8 cellular contexts compared by ENCODE assay signal in genomic region chr21:17784604-17785402, GRCh38. TPM values are rescaled to one million over a fixed set of nuclear protein-coding genes. Genes with fewer than 3 reads are reported as not detected.
DNase-seq lines count a peak whose midpoint lies in the region; ATAC-seq and TF ChIP-seq lines count a peak whose summit lies in the region.

No MANE protein-coding gene starts in this region.

- TF ChIP-seq CTCF in omental fat pad (IDR thresholded peaks at IDR 0.05), result no peak

- in situ Hi-C loops in ACHN (cut with HindIII; ENCODE audit: low pct_ligation_motif_present, low pct_unique_long_range_greater_than_20kb, low sequenced_read_pairs), result no loop called here

- DNase-seq in Daoy (ENCODE audit: low read depth) (peak; percentile 17), omental fat pad (ENCODE audit: low spot score) (no peak), OCI-M2 (lab: John Stamatoyannopoulos, UW; ENCODE audit: unreplicated experiment) (no peak), ACHN (no peak), NCI-H2081 (lab: John Stamatoyannopoulos, UW) (no peak)
- DNase-seq in activated naive CD4-positive, alpha-beta T cell treated with anti-CD3 and anti-CD28 coated beads, Interleukin-2, amount 50 U/mL, for 72 hours (ENCODE audit: low spot score in 2 of 2), result peak in 1 of 2 donors; percentile 27

- peak; percentile 44 for ATAC-seq in GM19467 (IDR thresholded peaks at IDR 0.05; ENCODE audit: unreplicated experiment)
- peak; percentile 50 for ATAC-seq in HG03520 (IDR thresholded peaks at IDR 0.05; ENCODE audit: unreplicated experiment)
- ATAC-seq in activated naive CD4-positive, alpha-beta T cell treated with anti-CD3 and anti-CD28 coated beads, Interleukin-2, amount 50 U/mL, for 72 hours, result peak; percentile 79 to 85
- ATAC-seq in omental fat pad (ENCODE audit: low FRiP score), result no peak

- peak overlapping the region; percentile 61 to 91 for H3K27ac Mint-ChIP-seq in activated naive CD4-positive, alpha-beta T cell treated with anti-CD3 and anti-CD28 coated beads, Interleukin-2, amount 50 U/mL, for 72 hours

- no peaks in the 10 kb centered on the region for H3K9me3 Mint-ChIP-seq in activated naive CD4-positive, alpha-beta T cell treated with anti-CD3 and anti-CD28 coated beads, Interleukin-2, amount 50 U/mL, for 72 hours

- H3K36me3 Mint-ChIP-seq in activated naive CD4-positive, alpha-beta T cell treated with anti-CD3 and anti-CD28 coated beads, Interleukin-2, amount 50 U/mL, for 72 hours, result peaks cover 10 to 19% of the 10 kb centered on the region in 2 donors

RNA-seq across cellular contexts. Expression of gene C21orf91, which starts 34.4 kb away (rescaled TPM):
- total RNA-seq in Daoy (2014; rRNA removed; shearing (Covaris generic)), result 3.9 and 4.8 TPM in 2 replicates
- total RNA-seq in activated naive CD4-positive, alpha-beta T cell treated with anti-CD3 and anti-CD28 coated beads, Interleukin-2, amount 50 U/mL, for 72 hours, result 10 to 100 TPM; 14.4 to 24.4 TPM
- 10 to 100 TPM in 2 of 4 donors, 1 to 10 TPM in 2; 6.6 to 30.9 (median 9.2) TPM for total RNA-seq in omental fat pad
